In genomic region chr3:128323206-128324081, GRCh38 we compare ENCODE assay signal across 15 cellular contexts.
A peak's percentile ranks its signal among the peaks of the same experiment; 100 is the strongest.
DNase-seq lines count a peak whose midpoint lies in the region; ATAC-seq and TF ChIP-seq lines count a peak whose summit lies in the region.
"Had no signal": no experiment of that assay in that cellular context is flagged by ENCODE, and none has a peak within 500 bp of the region (broad histone marks: within the 10 kb centered on the region; RNA-seq: fewer than 3 reads in every experiment).

No MANE protein-coding gene starts in this region.

- no peak overlapping the region; the same call in 1 of the 2 replicates for H3K14ac ChIP-seq in H9 (ENCODE audit: insufficient read depth, low read length)

- H3K4me1 ChIP-seq in H9 (ENCODE audit: insufficient read depth, low read length) (no peaks in the 10 kb centered on the region), adrenal gland (replicated peaks in 1 of 2) (peaks cover 7 to 14% of the 10 kb centered on the region in 2 donors)
- H3K4me1 ChIP-seq: breast epithelium had no signal

- H4K91ac ChIP-seq in H9 (ENCODE audit: insufficient read length, low read depth, low read length): no peak overlapping the region

- no peak overlapping the region for H3T11ph ChIP-seq in H9 (ENCODE audit: low read length)

- DNase-seq in H9 (peak; percentile 18), adrenal gland (peak in 5 of 7 donors; percentile 19 to 53 (median 28)), mesenteric fat pad (ENCODE audit: low spot score) (peak; percentile 74), middle frontal gyrus (ENCODE audit: extremely low spot score, low spot score) (no peak), H4 (ENCODE audit: low spot score) (no peak), dedifferentiated amniotic fluid mesenchymal stem cell (ENCODE audit: extremely low spot score) (no peak)
- DNase-seq: NCI-H446 treated with DMSO at 0.1 percent for 48 hours, OCI-M1, transverse colon had no signal

- H3K4me2 ChIP-seq in H9 (ENCODE audit: insufficient read depth, insufficient read length, low read length): no peak overlapping the region

- no peak overlapping the region for H3K4me3 ChIP-seq in adrenal gland
- H3K4me3 ChIP-seq: breast epithelium, transverse colon had no signal

- H2AFZ ChIP-seq in H9 (ENCODE audit: low read length): no peak overlapping the region

- no peak overlapping the region for H3K56ac ChIP-seq in H9 (ENCODE audit: insufficient read length, low read depth, low read length)

- no peak overlapping the region for H3K23ac ChIP-seq in H9 (ENCODE audit: insufficient read length, low read depth, low read length)

- peak overlapping the region; percentile 92 for H3K27ac ChIP-seq in C4-2B
- no peak overlapping the region for H3K27ac ChIP-seq in H9 (ENCODE audit: insufficient read length, low read depth, low read length)
- no peak overlapping the region for H3K27ac ChIP-seq in adrenal gland
- H3K27ac ChIP-seq: transverse colon had no signal

- peak overlapping the region in 1 of 3 experiments; percentile 55; a peak in 1 of 7 replicates for H3K27ac Mint-ChIP-seq in H9
- H3K27ac Mint-ChIP-seq: memory B cell had no signal

- H4K20me1 ChIP-seq in H9 (ENCODE audit: control insufficient read depth, insufficient read depth, insufficient read length): peaks cover 2% of the 10 kb centered on the region

- no peak for TF ChIP-seq CTCF in C4-2B (conservative IDR thresholded peaks at IDR 0.05)
- no peak for TF ChIP-seq CTCF in H9 (conservative IDR thresholded peaks at IDR 0.05)
- TF ChIP-seq CTCF in adrenal gland (IDR thresholded peaks at IDR 0.05): no peak

- H3K9me3 Mint-ChIP-seq in H9: no peaks in the 10 kb centered on the region
- H3K9me3 Mint-ChIP-seq: activated naive CD4-positive, alpha-beta T cell treated with anti-CD3 and anti-CD28 coated beads, Interleukin-2, amount 50 U/mL, for 72 hours; memory B cell; stimulated activated effector memory CD8-positive, alpha-beta T cell treated with anti-CD3 and anti-CD28 coated beads, Interleukin-12 subunit alpha, Interleukin-12 subunit beta, amount 100 ng/mL, for 72 hours had no signal

- intact Hi-C loops in adrenal gland (cut with DNase I): loop anchor here in 1 of 2 donors (10.0 kb wide), 1 partner anchor 149 kb away; no protein-coding TSS in a partner anchor

- H3K4ac ChIP-seq in H9 (ENCODE audit: low read depth, low read length): no peak overlapping the region

- no peaks in the 10 kb centered on the region for H3K9me3 ChIP-seq in H9 (ENCODE audit: control insufficient read depth, low read depth, low read length)
- H3K9me3 ChIP-seq in adrenal gland (replicated peaks in 1 of 3): no peaks in the 10 kb centered on the region
- H3K9me3 ChIP-seq: breast epithelium, transverse colon had no signal

- H3K9ac ChIP-seq in H9 (ENCODE audit: extremely low read depth, insufficient read length, low read length): no peak overlapping the region

- no peaks in the 10 kb centered on the region for H3K27me3 Mint-ChIP-seq in H9 (ENCODE audit: low read depth)
- H3K27me3 Mint-ChIP-seq: memory B cell had no signal

- no peak overlapping the region for H2BK20ac ChIP-seq in H9 (ENCODE audit: low read depth, low read length, poor library complexity, severe bottlenecking)

- no CpG with 5 or more reads among the region's 17 CpGs for WGBS in H9 (ENCODE audit: extremely low coverage, insufficient read length, low lambda C conversion rate)
- WGBS in adrenal gland, 4 donors: 79 to 90% (median 84%) methylated on average over 12 to 17 of the region's 17 CpGs

- H3K4me1 Mint-ChIP-seq in H9: peaks cover 2 to 9% of the 10 kb centered on the region in 2 experiments; a peak in 2 of 4 replicates
- H3K4me1 Mint-ChIP-seq: memory B cell had no signal

- no peak for ATAC-seq in GM18870 (IDR thresholded peaks at IDR 0.05; ENCODE audit: unreplicated experiment)
- ATAC-seq: activated naive CD4-positive, alpha-beta T cell treated with anti-CD3 and anti-CD28 coated beads, Interleukin-2, amount 50 U/mL, for 72 hours; stimulated activated effector memory CD8-positive, alpha-beta T cell treated with anti-CD3 and anti-CD28 coated beads, Interleukin-12 subunit alpha, Interleukin-12 subunit beta, amount 100 ng/mL, for 72 hours had no signal

- H3K23me2 ChIP-seq in H9 (ENCODE audit: insufficient read length, low read depth, low read length, poor library complexity, severe bottlenecking): no peaks in the 10 kb centered on the region

- H3K27me3 ChIP-seq in H9 (ENCODE audit: insufficient read depth, low read length) (no peaks in the 10 kb centered on the region), adrenal gland (no peaks in the 10 kb centered on the region)
- H3K27me3 ChIP-seq: breast epithelium, transverse colon had no signal

- H3K36me3 ChIP-seq in adrenal gland (replicated peaks in 1 of 2): no peaks in the 10 kb centered on the region
- H3K36me3 ChIP-seq: breast epithelium, transverse colon had no signal

- no peak overlapping the region for H3K4me3 Mint-ChIP-seq in H9
- H3K4me3 Mint-ChIP-seq: memory B cell; stimulated activated effector memory CD8-positive, alpha-beta T cell treated with anti-CD3 and anti-CD28 coated beads, Interleukin-12 subunit alpha, Interleukin-12 subunit beta, amount 100 ng/mL, for 72 hours had no signal

- H4K8ac ChIP-seq in H9 (replicated peaks; ENCODE audit: insufficient read length, low read depth, low read length): no peak overlapping the region

- TF ChIP-seq POLR2A in adrenal gland (IDR thresholded peaks at IDR 0.05): no peak

- H3K79me2 ChIP-seq in H9 (ENCODE audit: insufficient read depth, low read length): no peaks in the 10 kb centered on the region

- no peak overlapping the region for H2BK12ac ChIP-seq in H9 (ENCODE audit: insufficient read length, low read depth, low read length)

- no peaks in the 10 kb centered on the region; a peak in 2 of 7 replicates for H3K36me3 Mint-ChIP-seq in H9 (ENCODE audit: insufficient read depth in 1 of 3, low read depth in 3 of 3)
- H3K36me3 Mint-ChIP-seq: activated naive CD4-positive, alpha-beta T cell treated with anti-CD3 and anti-CD28 coated beads, Interleukin-2, amount 50 U/mL, for 72 hours; stimulated activated effector memory CD8-positive, alpha-beta T cell treated with anti-CD3 and anti-CD28 coated beads, Interleukin-12 subunit alpha, Interleukin-12 subunit beta, amount 100 ng/mL, for 72 hours had no signal

- H2BK5ac ChIP-seq in H9 (ENCODE audit: insufficient read length, low read length): no peak overlapping the region

- no peak overlapping the region for H2AK5ac ChIP-seq in H9 (ENCODE audit: insufficient read length, low read length)

- H2BK15ac ChIP-seq in H9 (ENCODE audit: low read depth, low read length): no peak overlapping the region

- no peak overlapping the region for H3K18ac ChIP-seq in H9 (ENCODE audit: insufficient read length, low read depth, low read length)

- H4K5ac ChIP-seq in H9 (ENCODE audit: insufficient read length, low read depth, low read length): no peak overlapping the region

- no peak overlapping the region for H2BK120ac ChIP-seq in H9 (ENCODE audit: low read depth, low read length, poor library complexity, severe bottlenecking)

- no peaks in the 10 kb centered on the region for H3K79me1 ChIP-seq in H9 (ENCODE audit: insufficient read depth, low read depth, low read length, poor library complexity, severe bottlenecking)

Comparison
In these comparisons a context has a peak if more than half of its experiments do, and no peak if none do; other contexts are left out.
1. DNase-seq: peak in H9 (single experiment), adrenal gland (5 of 7) and mesenteric fat pad (single experiment); none in middle frontal gyrus (single experiment), H4 (single experiment) and dedifferentiated amniotic fluid mesenchymal stem cell (single experiment).